In the genomic region with DNA sequence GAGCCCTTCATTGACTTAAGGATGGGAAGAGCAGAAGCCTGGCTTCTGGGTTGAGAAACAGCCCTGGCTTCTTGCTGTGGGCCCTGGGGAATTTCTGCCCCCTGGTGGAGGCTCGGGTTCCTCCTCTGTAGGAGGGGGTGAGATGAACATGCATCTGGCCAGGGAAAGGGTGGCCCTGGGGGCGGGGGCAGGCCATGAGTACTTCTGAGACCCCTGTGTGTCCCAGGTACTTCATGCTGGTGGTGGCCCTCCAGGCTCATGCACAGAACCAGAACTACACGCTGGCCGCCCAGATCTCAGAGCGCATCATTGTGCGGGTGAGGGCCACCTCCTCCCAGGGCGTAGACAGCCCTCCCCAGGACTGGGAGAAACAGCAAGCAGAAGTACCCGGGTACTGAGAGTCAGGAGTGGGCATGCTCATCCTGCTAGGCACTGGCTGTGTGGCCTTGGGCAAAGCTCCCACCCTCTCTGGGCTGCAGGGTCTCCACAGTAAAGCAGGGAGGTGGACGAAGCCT, we compare ENCODE assay signal across 8 cellular contexts. TPM values are rescaled to one million over a fixed set of nuclear protein-coding genes. Genes with fewer than 3 reads are reported as not detected.
A peak's percentile ranks its signal among the peaks of the same experiment; 100 is the strongest.
DNase-seq lines count a peak whose midpoint lies in the region; FAIRE-seq and TF ChIP-seq lines count a peak whose summit lies in the region.

No MANE protein-coding gene starts in this region.

- peak overlapping the region; percentile 54 to 60 for H3K27ac ChIP-seq in kidney (ENCODE audit: low read depth in 2 of 2, low read length in 2 of 2)

- no peak overlapping the region for H3K27ac Mint-ChIP-seq in T-helper 2 cell treated with Interferon-gamma antibody and Interleukin-4, amounts not matched to agents 5 μg/mL and 100 μg/mL, for 36 hours
- peak overlapping the region in 1 of 5 experiments; percentile 45 for H3K27ac Mint-ChIP-seq in brain

- H3K9ac ChIP-seq in kidney (ENCODE audit: low read length in 2 of 2): peak overlapping the region in 1 of 2 donors; percentile 55

- peak overlapping the region; percentile 54 for H3K4me3 Mint-ChIP-seq in T-helper 2 cell treated with Interferon-gamma antibody and Interleukin-4, amounts not matched to agents 5 μg/mL and 100 μg/mL, for 36 hours
- H3K4me3 Mint-ChIP-seq in brain: no peak overlapping the region

- no peak for FAIRE-seq in kidney (lab: Jason Lieb, UNC)

- H3K36me3 Mint-ChIP-seq in T-helper 2 cell treated with Interferon-gamma antibody and Interleukin-4, amounts not matched to agents 5 μg/mL and 100 μg/mL, for 36 hours (ENCODE audit: low read depth): no peaks in the 10 kb centered on the region
- H3K36me3 Mint-ChIP-seq in brain: peaks cover 8% of the 10 kb centered on the region

- H3K4me3 ChIP-seq in kidney (ENCODE audit: low read length in 2 of 2): no peak overlapping the region

- H3K9me3 Mint-ChIP-seq in T-helper 2 cell treated with Interferon-gamma antibody and Interleukin-4, amounts not matched to agents 5 μg/mL and 100 μg/mL, for 36 hours: no peaks in the 10 kb centered on the region
- H3K9me3 Mint-ChIP-seq in brain: peaks cover 0 to 5% (median 0%) of the 10 kb centered on the region in 5 experiments

- DNase-seq in NCI-H1694 treated with DMSO at 0.1 percent for 48 hours (lab: John Stamatoyannopoulos, UW): peak; percentile 37
- no peak for DNase-seq in NCI-H1694 (lab: John Stamatoyannopoulos, UW)
- peak; percentile 62 for DNase-seq in HT1080 (ENCODE audit: low read depth)
- DNase-seq in T-helper 2 cell treated with Interferon-gamma antibody and Interleukin-4, amounts not matched to agents 5 μg/mL and 100 μg/mL, for 36 hours (ENCODE audit: low spot score): peak; percentile 58
- DNase-seq in kidney: peak; percentile 78
- peak; percentile 61 to 71 for DNase-seq in stimulated activated CD4-positive, alpha-beta T cell treated with anti-CD3 and anti-CD28 coated beads, Interleukin-4, amount 100 ng/mL, for 48 hours (ENCODE audit: low read depth in 2 of 2)
- no peak for DNase-seq in DMS153 treated with DMSO at 0.1 percent for 48 hours (lab: John Stamatoyannopoulos, UW; ENCODE audit: unreplicated experiment)

- H3K27me3 Mint-ChIP-seq in T-helper 2 cell treated with Interferon-gamma antibody and Interleukin-4, amounts not matched to agents 5 μg/mL and 100 μg/mL, for 36 hours (ENCODE audit: low read depth): no peaks in the 10 kb centered on the region
- no peaks in the 10 kb centered on the region for H3K27me3 Mint-ChIP-seq in brain

- no peaks in the 10 kb centered on the region for H3K36me3 ChIP-seq in kidney (ENCODE audit: control insufficient read depth in 1 of 2, insufficient read depth in 2 of 2, low read length in 2 of 2)

- H3K9me3 ChIP-seq in kidney (ENCODE audit: control insufficient read depth in 1 of 2, low read length in 2 of 2): no peaks in the 10 kb centered on the region

- peaks cover 0 to 8% of the 10 kb centered on the region in 2 donors for H3K4me1 ChIP-seq in kidney (ENCODE audit: control insufficient read depth in 1 of 2, insufficient read depth in 1 of 2, low read depth in 1 of 2, low read length in 2 of 2)

- intact Hi-C loops in kidney (cut with DNase I): no loop called here

- peaks cover 4% of the 10 kb centered on the region for H3K4me1 Mint-ChIP-seq in T-helper 2 cell treated with Interferon-gamma antibody and Interleukin-4, amounts not matched to agents 5 μg/mL and 100 μg/mL, for 36 hours (ENCODE audit: low read depth)
- peaks cover 23% of the 10 kb centered on the region for H3K4me1 Mint-ChIP-seq in brain

- TF ChIP-seq CTCF in brain (conservative IDR thresholded peaks at IDR 0.05) (peak; percentile 50 to 53), kidney (IDR thresholded peaks at IDR 0.05; ENCODE audit: borderline replicate concordance, extremely low read depth, insufficient read depth) (peak; percentile 46)

RNA-seq across cellular contexts. Expression of a gene that starts 15.8 kb away (rescaled TPM):
- total RNA-seq in HT1080 (2014; rRNA removed; shearing (Covaris generic)): 178 and 184 TPM in 2 replicates
- polyA plus RNA-seq in HT1080 (2015; cell fraction: cytosol; rRNA removed): 183 and 205 TPM in 2 replicates
- polyA plus RNA-seq in HT1080 (2015; cell fraction: nucleus; rRNA removed): 50.4 and 65.2 TPM in 2 replicates
- polyA plus RNA-seq in brain (ENCODE audit: insufficient read depth, low read depth, low replicate concordance): 370 TPM
- 92.1 TPM for total RNA-seq in kidney
- polyA plus RNA-seq in kidney (ENCODE audit: insufficient read depth, low read depth, low replicate concordance): 228 TPM

RNA-seq across cellular contexts. Expression of a gene that starts 16.1 kb away (rescaled TPM):
- 251 and 261 TPM in 2 replicates for total RNA-seq in HT1080 (2014; rRNA removed; shearing (Covaris generic))
- polyA plus RNA-seq in HT1080 (2015; cell fraction: cytosol; rRNA removed): 106 and 119 TPM in 2 replicates
- polyA plus RNA-seq in HT1080 (2015; cell fraction: nucleus; rRNA removed): 111 and 133 TPM in 2 replicates
- 74.9 TPM for polyA plus RNA-seq in brain (ENCODE audit: insufficient read depth, low read depth, low replicate concordance)
- total RNA-seq in kidney: 8.8 TPM
- polyA plus RNA-seq in kidney (ENCODE audit: insufficient read depth, low read depth, low replicate concordance): 8.5 TPM

RNA-seq across cellular contexts. Expression of a gene that starts 24.2 kb away (rescaled TPM):
- total RNA-seq in HT1080 (2014; rRNA removed; shearing (Covaris generic)): 2.8 and 2.9 TPM in 2 replicates
- polyA plus RNA-seq in HT1080 (2015; cell fraction: cytosol; rRNA removed): 11.5 and 12.3 TPM in 2 replicates
- 22.4 and 23.6 TPM in 2 replicates for polyA plus RNA-seq in HT1080 (2015; cell fraction: nucleus; rRNA removed)
- polyA plus RNA-seq in brain (ENCODE audit: insufficient read depth, low read depth, low replicate concordance): 70.8 TPM
- 36.3 TPM for total RNA-seq in kidney
- polyA plus RNA-seq in kidney (ENCODE audit: insufficient read depth, low read depth, low replicate concordance): 6.0 TPM

RNA-seq across cellular contexts. Expression of a gene that starts 40.2 kb away (rescaled TPM):
- 103 and 108 TPM in 2 replicates for total RNA-seq in HT1080 (2014; rRNA removed; shearing (Covaris generic))
- polyA plus RNA-seq in HT1080 (2015; cell fraction: cytosol; rRNA removed): 56.1 and 63.9 TPM in 2 replicates
- polyA plus RNA-seq in HT1080 (2015; cell fraction: nucleus; rRNA removed): 66.5 and 71.3 TPM in 2 replicates
- 103 TPM for polyA plus RNA-seq in brain (ENCODE audit: insufficient read depth, low read depth, low replicate concordance)
- total RNA-seq in kidney: 19.5 TPM
- polyA plus RNA-seq in kidney (ENCODE audit: insufficient read depth, low read depth, low replicate concordance): 6.7 TPM

RNA-seq across cellular contexts. Expression of a gene that starts 51.5 kb away (rescaled TPM):
- 105 and 125 TPM in 2 replicates for total RNA-seq in HT1080 (2014; rRNA removed; shearing (Covaris generic))
- 66.8 and 76.0 TPM in 2 replicates for polyA plus RNA-seq in HT1080 (2015; cell fraction: cytosol; rRNA removed)
- polyA plus RNA-seq in HT1080 (2015; cell fraction: nucleus; rRNA removed): 118 and 122 TPM in 2 replicates
- polyA plus RNA-seq in brain (ENCODE audit: insufficient read depth, low read depth, low replicate concordance) (266 TPM), kidney (ENCODE audit: insufficient read depth, low read depth, low replicate concordance) (9.8 TPM)
- 49.2 TPM for total RNA-seq in kidney

Comparison
In these comparisons a context has a peak if more than half of its experiments do, and no peak if none do; other contexts are left out.
1. DNase-seq: peak in NCI-H1694 treated with DMSO at 0.1 percent for 48 hours (single experiment), HT1080 (single experiment), T-helper 2 cell treated with Interferon-gamma antibody and Interleukin-4, amounts not matched to agents 5 μg/mL and 100 μg/mL, for 36 hours (single experiment), kidney (single experiment) and stimulated activated CD4-positive, alpha-beta T cell treated with anti-CD3 and anti-CD28 coated beads, Interleukin-4, amount 100 ng/mL, for 48 hours (2 of 2); none in NCI-H1694 (single experiment) and DMS153 treated with DMSO at 0.1 percent for 48 hours (single experiment).
2. RNA of a gene that starts 16.1 kb away (total RNA-seq): 251 to 261 TPM in HT1080; 8.8 TPM in kidney (single experiment); every median in the first group is over 10 times any median in the second.